In genomic region chr14:61296707-61297502, GRCh38 we compare ENCODE assay signal across 8 cellular contexts. TPM values are rescaled to one million over a fixed set of nuclear protein-coding genes. Genes with fewer than 3 reads are reported as not detected.
DNase-seq lines count a peak whose midpoint lies in the region; ATAC-seq, FAIRE-seq and TF ChIP-seq lines count a peak whose summit lies in the region.

No MANE protein-coding gene starts in this region.

- DNase-seq in AG09309 (ENCODE audit: low read depth) = no peak
- DNase-seq in ELR (ENCODE audit: low read depth) = peak; percentile 61
- peak; percentile 19 for DNase-seq in NCI-H1105 (lab: John Stamatoyannopoulos, UW)
- peak; percentile 34 for DNase-seq in amniotic epithelial cell (ENCODE audit: low read depth)
- no peak for DNase-seq in keratinocyte (ENCODE audit: low read depth, low spot score)
- no peak for DNase-seq in SKM-1 treated with dmso at 0.1 percent for 144 hours (lab: John Stamatoyannopoulos, UW; ENCODE audit: unreplicated experiment)

- H3K27ac ChIP-seq in keratinocyte (ENCODE audit: control insufficient read depth, insufficient read depth, low read length) = no peak overlapping the region

- no peaks in the 10 kb centered on the region for H3K79me2 ChIP-seq in keratinocyte (ENCODE audit: control insufficient read depth, insufficient read depth, low read length)

- no peaks in the 10 kb centered on the region for H3K4me1 ChIP-seq in keratinocyte (ENCODE audit: control insufficient read depth, extremely low read depth, insufficient read depth, low read length)

- dilution Hi-C loops in keratinocyte (cut with MboI; ENCODE audit: extremely low pct_ligation_motif_present, low sequenced_read_pairs) = no loop called here

- H3K36me3 ChIP-seq in keratinocyte (ENCODE audit: control insufficient read depth in 2 of 2, extremely low read depth in 1 of 2, insufficient read depth in 2 of 2, low read length in 2 of 2) = no peaks in the 10 kb centered on the region

- H3K9me1 ChIP-seq in keratinocyte (ENCODE audit: control insufficient read depth, extremely low read depth, insufficient read depth, low read length) = no peaks in the 10 kb centered on the region

- peak; percentile 69 for TF ChIP-seq CTCF in AG09309 (IDR thresholded peaks at IDR 0.05; ENCODE audit: control insufficient read depth, insufficient read depth, low read depth, low read length, missing control alignments)
- peak in 2 of 3 experiments; percentile 50 to 56 for TF ChIP-seq CTCF in keratinocyte (optimal IDR thresholded peaks at IDR 0.05 in 1 of 3, IDR thresholded peaks at IDR 0.05 in 1 of 3, conservative IDR thresholded peaks at IDR 0.05 in 1 of 3; ENCODE audit: extremely low read depth in 1 of 3, insufficient read depth in 2 of 3, low read length in 3 of 3)

- no peak overlapping the region for H3K4me2 ChIP-seq in keratinocyte (ENCODE audit: control insufficient read depth, extremely low read depth, insufficient read depth, low read depth, low read length)

- no peak overlapping the region for H3K9ac ChIP-seq in keratinocyte (ENCODE audit: control insufficient read depth, extremely low read depth, insufficient read depth, low read length)

- no peaks in the 10 kb centered on the region for H3K27me3 ChIP-seq in keratinocyte (ENCODE audit: control insufficient read depth, extremely low read depth, insufficient read depth, low read length)

- no peak overlapping the region for H2AFZ ChIP-seq in keratinocyte (ENCODE audit: control insufficient read depth, low read length)

- FAIRE-seq in keratinocyte (lab: Jason Lieb, UNC) = peak; percentile 69

- H3K4me3 ChIP-seq in AG09309 (ENCODE audit: control insufficient read depth, low read depth, low read length) (no peak overlapping the region), keratinocyte (ENCODE audit: control insufficient read depth in 2 of 3, extremely low read depth in 1 of 3, insufficient read depth in 2 of 3, low read depth in 1 of 3, low read length in 3 of 3) (no peak overlapping the region)

- H3K9me3 ChIP-seq in keratinocyte (ENCODE audit: control insufficient read depth, low read depth, low read length) = no peaks in the 10 kb centered on the region

- no peaks in the 10 kb centered on the region for H4K20me1 ChIP-seq in keratinocyte (ENCODE audit: control insufficient read depth, extremely low read depth, insufficient read depth, low read length)

- ATAC-seq in HG02798 (IDR thresholded peaks at IDR 0.05; ENCODE audit: poor library complexity, unreplicated experiment) = no peak
- ATAC-seq in HG03342 (IDR thresholded peaks at IDR 0.05; ENCODE audit: unreplicated experiment) = no peak

RNA-seq across cellular contexts. Expression of gene TMEM30B, which starts 15.8 kb away (rescaled TPM):
- 5.6 to 8.7 TPM (median 8.1 TPM) in 3 replicates for polyA plus RNA-seq in keratinocyte
- polyA plus RNA-seq in keratinocyte (2011; ENCODE audit: low read depth) = 5.7 TPM
- 6.8 and 8.1 TPM in 2 replicates for polyA plus RNA-seq in keratinocyte (2011; cell fraction: cytosol; rRNA removed)
- polyA plus RNA-seq in keratinocyte (2011; cell fraction: nucleus; rRNA removed) = 8.0 and 8.3 TPM in 2 replicates
- 12.9 and 13.9 TPM in 2 replicates for polyA plus RNA-seq in keratinocyte (2012; ENCODE audit: low replicate concordance)
- polyA minus RNA-seq in keratinocyte = 5.2 to 23.4 TPM (median 6.1 TPM) in 3 replicates
- 25.9 TPM for polyA minus RNA-seq in keratinocyte (2011; cell fraction: cytosol; rRNA and poly(A)+ RNA removed)
- 11.1 and 12.2 TPM in 2 replicates for polyA minus RNA-seq in keratinocyte (2011; cell fraction: nucleus; rRNA and poly(A)+ RNA removed)

RNA-seq across cellular contexts. Expression of gene PRKCH, which starts 24.5 kb away (rescaled TPM):
- 12.0 to 13.7 TPM (median 12.0 TPM) in 3 replicates for polyA plus RNA-seq in keratinocyte
- 25.3 TPM for polyA plus RNA-seq in keratinocyte (2011; ENCODE audit: low read depth)
- polyA plus RNA-seq in keratinocyte (2011; cell fraction: cytosol; rRNA removed) = 11.7 and 12.1 TPM in 2 replicates
- polyA plus RNA-seq in keratinocyte (2011; cell fraction: nucleus; rRNA removed) = 14.1 and 17.1 TPM in 2 replicates
- polyA plus RNA-seq in keratinocyte (2012; ENCODE audit: low replicate concordance) = 6.9 and 21.5 TPM in 2 replicates
- polyA minus RNA-seq in keratinocyte = 20.1 to 34.5 TPM (median 31.4 TPM) in 3 replicates
- polyA minus RNA-seq in keratinocyte (2011; cell fraction: cytosol; rRNA and poly(A)+ RNA removed) = 24.6 TPM
- 18.3 and 32.3 TPM in 2 replicates for polyA minus RNA-seq in keratinocyte (2011; cell fraction: nucleus; rRNA and poly(A)+ RNA removed)

Comparison
In these comparisons a context has a peak if more than half of its experiments do, and no peak if none do; other contexts are left out.
1. DNase-seq: peak in ELR (single experiment), NCI-H1105 (single experiment) and amniotic epithelial cell (single experiment); none in AG09309 (single experiment), keratinocyte (single experiment) and SKM-1 treated with dmso at 0.1 percent for 144 hours (single experiment).